ENCODE assay signal across 19 cellular contexts in genomic region chr9:134944916-134945315, GRCh38. TPM values are rescaled to one million over a fixed set of nuclear protein-coding genes. Genes with fewer than 3 reads are reported as not detected.
A peak's percentile ranks its signal among the peaks of the same experiment; 100 is the strongest.
DNase-seq lines count a peak whose midpoint lies in the region; ATAC-seq lines count a peak whose summit lies in the region.
"Had no signal": no experiment of that assay in that cellular context is flagged by ENCODE, and none has a peak within 500 bp of the region (broad histone marks: within the 10 kb centered on the region; RNA-seq: fewer than 3 reads in every experiment).

No MANE protein-coding gene starts in this region.

- H3K4me2 ChIP-seq in BLaER1: peak overlapping the region; percentile 20; the same call in 1 of the 2 replicates
- H3K4me2 ChIP-seq: KMS-11 had no signal

- H4K20me1 ChIP-seq in BLaER1: no peaks in the 10 kb centered on the region

- WGBS in right cardiac atrium: 45% methylated on average over 14 of the region's 14 CpGs

- H3K9ac ChIP-seq in BLaER1: no peak overlapping the region
- H3K9ac ChIP-seq: KMS-11 had no signal

- intact Hi-C loops in right cardiac atrium (cut with DNase I): no loop called here
- intact Hi-C loops in posterior vena cava (cut with DNase I): no loop called here

- H3K27ac ChIP-seq in BLaER1: no peak overlapping the region
- peak overlapping the region; percentile 26 for H3K27ac ChIP-seq in angular gyrus (ENCODE audit: low read depth, low read length)
- H3K27ac ChIP-seq in right cardiac atrium (ENCODE audit: low read length): no peak overlapping the region
- H3K27ac ChIP-seq: KMS-11 had no signal

- H3K4me3 ChIP-seq in BLaER1: no peak overlapping the region
- H3K4me3 ChIP-seq in right cardiac atrium (ENCODE audit: low read length): no peak overlapping the region

- H3K27me3 ChIP-seq in BLaER1: no peaks in the 10 kb centered on the region
- no peaks in the 10 kb centered on the region for H3K27me3 ChIP-seq in right cardiac atrium (ENCODE audit: control insufficient read depth, insufficient read depth)

- H3K36me3 ChIP-seq in BLaER1: no peaks in the 10 kb centered on the region

- DNase-seq in right cardiac atrium: peak in 1 of 3 donors; percentile 58
- DNase-seq in posterior vena cava (ENCODE audit: low spot score): peak; percentile 38
- no peak for DNase-seq in RPMI8226
- no peak for DNase-seq in DMS79 (lab: John Stamatoyannopoulos, UW)
- DNase-seq: CD4-positive, alpha-beta T cell; DND-41; GDM1; GOT3; HFFc6; NCI-H1092; NCI-H1694; NCI-H2107; NCI-H526 treated with DMSO at 0.1 percent for 48 hours had no signal

- H3K4me1 ChIP-seq in BLaER1 (peaks cover 22% of the 10 kb centered on the region), right cardiac atrium (ENCODE audit: control insufficient read depth, insufficient read depth, low read length) (peaks cover 10% of the 10 kb centered on the region)

- H3K9me3 ChIP-seq in BLaER1 (no peaks in the 10 kb centered on the region), right cardiac atrium (ENCODE audit: control insufficient read depth, low read length) (no peaks in the 10 kb centered on the region)

- ATAC-seq in right cardiac atrium: peak; percentile 8 to 11
- no peak for ATAC-seq in HG03432 (IDR thresholded peaks at IDR 0.05; ENCODE audit: unreplicated experiment)

RNA-seq across cellular contexts. Expression of gene FCN1, which starts 27.2 kb away (rescaled TPM):
- total RNA-seq in right cardiac atrium (1 to 10 TPM; 1.4 to 6.0 (median 3.0) TPM), posterior vena cava (10 to 100 TPM in 1 of 2 donors, 1 to 10 TPM in 1; 7.1 to 16.5 TPM)
- polyA plus RNA-seq in right cardiac atrium: 1.7 TPM
- total RNA-seq: A673, HFFc6, MCF 10A had no signal
